Comparison of ENCODE assay signal across 8 cellular contexts in the genomic region with DNA sequence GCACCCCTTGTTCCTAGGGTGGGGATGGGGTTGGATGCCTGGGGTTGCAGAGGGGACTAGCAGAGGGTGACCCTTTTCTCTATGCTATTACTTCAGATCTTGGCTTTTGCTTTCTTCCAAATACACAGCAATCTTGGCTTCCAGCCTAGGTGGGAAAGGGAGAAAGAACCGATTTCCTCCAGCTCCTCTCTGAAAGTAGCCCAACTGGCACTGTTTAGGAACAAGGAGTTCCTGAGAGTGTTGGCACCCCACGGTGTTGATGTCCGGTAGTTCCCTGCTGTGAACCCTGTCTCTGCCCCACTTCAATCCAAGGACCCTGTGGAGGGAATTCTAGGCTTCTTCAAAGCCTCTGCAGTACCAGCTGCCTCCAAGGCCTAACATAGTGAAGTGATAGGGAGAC. TPM values are rescaled to one million over a fixed set of nuclear protein-coding genes. Genes with fewer than 3 reads are reported as not detected.
DNase-seq lines count a peak whose midpoint lies in the region; ATAC-seq lines count a peak whose summit lies in the region.

No MANE protein-coding gene starts in this region.

- H3K27ac ChIP-seq in KOPT-K1 (ENCODE audit: low read depth, low read length, poor library complexity, severe bottlenecking) (peak overlapping the region; percentile 94), adipose tissue (ENCODE audit: low read depth, low read length) (peak overlapping the region; percentile 19), iPS-20b (ENCODE audit: low read length) (no peak overlapping the region)

- WGBS in adipose tissue, 3 donors: 17 to 30% (median 26%) methylated on average over 3 of the region's 3 CpGs

- peaks cover 19% of the 10 kb centered on the region for H3K4me1 ChIP-seq in iPS-20b (ENCODE audit: insufficient read depth, low read length)

- H3K4me3 Mint-ChIP-seq in stimulated activated naive CD8-positive, alpha-beta T cell treated with anti-CD3 and anti-CD28 coated beads, Interleukin-15, amount 100 ng/mL, for 72 hours: peak overlapping the region; percentile 94

- H3K27ac Mint-ChIP-seq in stimulated activated naive CD8-positive, alpha-beta T cell treated with anti-CD3 and anti-CD28 coated beads, Interleukin-15, amount 100 ng/mL, for 72 hours: peak overlapping the region; percentile 100

- H3K27me3 Mint-ChIP-seq in stimulated activated naive CD8-positive, alpha-beta T cell treated with anti-CD3 and anti-CD28 coated beads, Interleukin-15, amount 100 ng/mL, for 72 hours: no peaks in the 10 kb centered on the region

- H3K9me3 Mint-ChIP-seq in stimulated activated naive CD8-positive, alpha-beta T cell treated with anti-CD3 and anti-CD28 coated beads, Interleukin-15, amount 100 ng/mL, for 72 hours: no peaks in the 10 kb centered on the region

- peak overlapping the region; percentile 87 for H3K4me3 ChIP-seq in iPS-20b (ENCODE audit: low read length)

- no peak for ATAC-seq in stimulated activated naive CD8-positive, alpha-beta T cell treated with anti-CD3 and anti-CD28 coated beads, Interleukin-15, amount 100 ng/mL, for 72 hours
- no peak for ATAC-seq in GM19395 (IDR thresholded peaks at IDR 0.05; ENCODE audit: unreplicated experiment)
- no peak for ATAC-seq in HG02884 (IDR thresholded peaks at IDR 0.05; ENCODE audit: unreplicated experiment)

- no peaks in the 10 kb centered on the region for H3K9me3 ChIP-seq in KOPT-K1 (ENCODE audit: insufficient read depth, low read length, poor library complexity, severe bottlenecking)
- H3K9me3 ChIP-seq in iPS-20b (ENCODE audit: insufficient read depth, low read depth, low read length): no peaks in the 10 kb centered on the region

- H3K9ac ChIP-seq in iPS-20b (ENCODE audit: low read depth, low read length): peak overlapping the region; percentile 99; the same call in 1 of the 2 replicates

- peaks cover 45% of the 10 kb centered on the region for H3K4me1 Mint-ChIP-seq in stimulated activated naive CD8-positive, alpha-beta T cell treated with anti-CD3 and anti-CD28 coated beads, Interleukin-15, amount 100 ng/mL, for 72 hours

- DNase-seq in stimulated activated naive CD8-positive, alpha-beta T cell treated with anti-CD3 and anti-CD28 coated beads, Interleukin-15, amount 100 ng/mL, for 72 hours: no peak
- no peak for DNase-seq in cerebellum (ENCODE audit: low spot score)
- DNase-seq in NCI-H82 (lab: John Stamatoyannopoulos, UW): no peak

- no peaks in the 10 kb centered on the region for H3K27me3 ChIP-seq in iPS-20b (ENCODE audit: insufficient read depth, low read length)

- H3K36me3 ChIP-seq in KOPT-K1 (ENCODE audit: insufficient read depth, low read length): peaks cover 67% of the 10 kb centered on the region
- peaks cover 81% of the 10 kb centered on the region for H3K36me3 ChIP-seq in iPS-20b (ENCODE audit: insufficient read depth, low read depth, low read length)

RNA-seq across cellular contexts. Expression of gene SLC3A2, which starts 1.1 kb away (rescaled TPM):
- 100 to 1,000 TPM in 2 of 3 donors, 10 to 100 TPM in 1; 62.6 to 146 (median 103) TPM for polyA plus RNA-seq in adipose tissue
- total RNA-seq in cerebellum: 64.1 TPM

RNA-seq across cellular contexts. Expression of gene WDR74, which starts 40.2 kb away (rescaled TPM):
- polyA plus RNA-seq in adipose tissue: 10 to 100 TPM; 21.3 to 52.5 (median 37.5) TPM
- total RNA-seq in cerebellum: 31.2 TPM

RNA-seq across cellular contexts. Expression of gene CHRM1, which starts 41.6 kb away (rescaled TPM):
- under 1 TPM in 1 of 3 donors, not detected in 2; 0.10 TPM for polyA plus RNA-seq in adipose tissue
- total RNA-seq in cerebellum: not detected

RNA-seq across cellular contexts. Expression of gene TEX54, which starts 46.9 kb away (rescaled TPM):
- not detected for polyA plus RNA-seq in adipose tissue
- not detected for total RNA-seq in cerebellum

RNA-seq across cellular contexts. Expression of gene STX5, which starts 47.7 kb away (rescaled TPM):
- polyA plus RNA-seq in adipose tissue: 10 to 100 TPM; 29.6 to 40.2 (median 32.2) TPM
- total RNA-seq in cerebellum: 24.3 TPM
